In the genomic region with DNA sequence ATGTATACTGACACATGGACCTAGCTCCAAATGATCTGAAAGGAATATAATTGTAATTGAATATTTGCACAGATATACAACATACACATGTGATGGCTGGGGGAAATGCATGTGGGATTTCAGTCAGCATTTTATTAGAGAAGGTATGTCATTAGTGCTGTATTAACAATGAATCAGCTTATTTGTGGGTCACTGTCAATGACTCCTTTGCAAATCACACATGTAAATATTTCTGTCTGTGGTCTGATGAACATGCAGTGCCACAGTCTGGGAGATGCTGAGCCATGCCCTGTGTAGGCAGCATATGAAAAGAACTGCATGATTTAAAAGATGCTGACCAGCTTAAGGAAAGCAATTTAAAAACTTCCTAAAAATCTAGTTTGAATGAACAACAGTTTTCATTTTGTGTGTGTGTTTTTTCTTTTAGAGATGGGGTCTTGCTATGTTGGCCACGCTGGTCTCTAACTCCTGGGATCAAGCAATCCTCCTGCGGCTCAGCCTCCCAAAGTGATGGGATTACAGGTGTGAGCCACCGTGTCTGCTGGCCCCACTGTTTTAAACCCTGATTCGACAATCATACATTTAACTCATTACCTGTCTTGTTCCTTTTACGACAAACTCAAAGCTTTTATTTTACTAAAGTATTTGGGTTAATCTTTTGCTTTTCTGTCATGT, we compare ENCODE assay signal across 8 cellular contexts. TPM values are rescaled to one million over a fixed set of nuclear protein-coding genes. Genes with fewer than 3 reads are reported as not detected.
DNase-seq lines count a peak whose midpoint lies in the region; ATAC-seq and TF ChIP-seq lines count a peak whose summit lies in the region.

No MANE protein-coding gene starts in this region.

- no peak for DNase-seq in activated CD8-positive, alpha-beta T cell treated with anti-CD3 and anti-CD28 coated beads, Interleukin-2, amount 10 ng/mL, durations not matched to agents 7 days and 5 days
- no peak for DNase-seq in fibroblast of villous mesenchyme (ENCODE audit: low read depth)
- peak; percentile 44 for DNase-seq in sigmoid colon
- DNase-seq in tibial artery, result no peak

- H3K27me3 ChIP-seq in HUES6 (ENCODE audit: control insufficient read depth, insufficient read depth, low read length) (peaks cover 41% of the 10 kb centered on the region), sigmoid colon (no peaks in the 10 kb centered on the region), tibial artery (peaks cover 0 to 21% of the 10 kb centered on the region in 2 donors)

- intact Hi-C loops in sigmoid colon (cut with DNase I), result loop anchor here (5.0 kb wide), 2 partner anchors 35 to 130 kb away; no protein-coding TSS in a partner anchor
- intact Hi-C loops in tibial artery (cut with DNase I; ENCODE audit: low total_unique reads), result loop anchor here (10.0 kb wide), 1 partner anchor 127 kb away; no protein-coding TSS in a partner anchor

- peak overlapping the region; percentile 51 for H3K4me3 Mint-ChIP-seq in activated CD8-positive, alpha-beta T cell treated with anti-CD3 and anti-CD28 coated beads, Interleukin-2, amount 10 ng/mL, durations not matched to agents 7 days and 5 days

- TF ChIP-seq POLR2A in sigmoid colon (IDR thresholded peaks at IDR 0.05), result no peak

- CTCF ChIA-PET in activated CD8-positive, alpha-beta T cell treated with anti-CD3 and anti-CD28 coated beads, Interleukin-2, amount 10 ng/mL, durations not matched to agents 7 days and 5 days (lab: Charles Lee), result interaction anchor here (0.6 to 6.3 kb wide), 5 partner anchors 9 to 393 kb away, joined by 3 to 39 read pairs (median 5); no protein-coding TSS in a partner anchor

- peaks cover 26% of the 10 kb centered on the region for H3K4me1 ChIP-seq in HUES6 (ENCODE audit: control insufficient read depth, insufficient read depth, low read length)
- H3K4me1 ChIP-seq in sigmoid colon, result peaks cover 0 to 13% (median 9%) of the 10 kb centered on the region in 4 donors
- H3K4me1 ChIP-seq in tibial artery, result peaks cover 0 to 14% (median 3%) of the 10 kb centered on the region in 4 donors

- H3K9me3 ChIP-seq in HUES6 (ENCODE audit: control insufficient read depth, insufficient read depth, low read depth, low read length) (no peaks in the 10 kb centered on the region), sigmoid colon (no peaks in the 10 kb centered on the region), tibial artery (no peaks in the 10 kb centered on the region)

- no peaks in the 10 kb centered on the region for H3K36me3 Mint-ChIP-seq in activated CD8-positive, alpha-beta T cell treated with anti-CD3 and anti-CD28 coated beads, Interleukin-2, amount 10 ng/mL, durations not matched to agents 7 days and 5 days (ENCODE audit: low read depth)

- no peak for TF ChIP-seq EP300 in sigmoid colon (IDR thresholded peaks at IDR 0.05)

- no peak overlapping the region for H3K27ac Mint-ChIP-seq in activated CD8-positive, alpha-beta T cell treated with anti-CD3 and anti-CD28 coated beads, Interleukin-2, amount 10 ng/mL, durations not matched to agents 7 days and 5 days

- TF ChIP-seq CTCF in fibroblast of villous mesenchyme (IDR thresholded peaks at IDR 0.05; ENCODE audit: insufficient read depth, low read depth, low read length) (no peak), sigmoid colon (IDR thresholded peaks at IDR 0.05) (no peak), tibial artery (IDR thresholded peaks at IDR 0.05) (no peak)

- no peak for ATAC-seq in activated CD8-positive, alpha-beta T cell treated with anti-CD3 and anti-CD28 coated beads, Interleukin-2, amount 10 ng/mL, durations not matched to agents 7 days and 5 days
- ATAC-seq in HG03135 (IDR thresholded peaks at IDR 0.05; ENCODE audit: unreplicated experiment) (no peak), GM18868 (IDR thresholded peaks at IDR 0.05; ENCODE audit: unreplicated experiment) (no peak), GM18873 (IDR thresholded peaks at IDR 0.05; ENCODE audit: low FRiP score, unreplicated experiment) (no peak)

- H3K4me3 ChIP-seq in HUES6 (ENCODE audit: low read depth, low read length) (peak overlapping the region; percentile 87), fibroblast of villous mesenchyme (ENCODE audit: low read depth, low read length) (peak overlapping the region; percentile 79), sigmoid colon (peak overlapping the region in 2 of 4 donors; percentile 77 to 87), tibial artery (no peak overlapping the region)

- H3K27me3 Mint-ChIP-seq in activated CD8-positive, alpha-beta T cell treated with anti-CD3 and anti-CD28 coated beads, Interleukin-2, amount 10 ng/mL, durations not matched to agents 7 days and 5 days (ENCODE audit: low read depth), result peaks cover 19% of the 10 kb centered on the region

- no peak overlapping the region for H3K27ac ChIP-seq in HUES6 (ENCODE audit: low read depth, low read length)
- H3K27ac ChIP-seq in sigmoid colon, result no peak overlapping the region
- no peak overlapping the region for H3K27ac ChIP-seq in tibial artery

- peaks cover 9% of the 10 kb centered on the region for H3K4me1 Mint-ChIP-seq in activated CD8-positive, alpha-beta T cell treated with anti-CD3 and anti-CD28 coated beads, Interleukin-2, amount 10 ng/mL, durations not matched to agents 7 days and 5 days (ENCODE audit: low read depth)

- POLR2A ChIA-PET in activated CD8-positive, alpha-beta T cell treated with anti-CD3 and anti-CD28 coated beads, Interleukin-2, amount 10 ng/mL, durations not matched to agents 7 days and 5 days (lab: Charles Lee), result no interaction called here

- no peak overlapping the region for H3K9ac ChIP-seq in HUES6 (ENCODE audit: low read length)

- no peaks in the 10 kb centered on the region for H3K9me3 Mint-ChIP-seq in activated CD8-positive, alpha-beta T cell treated with anti-CD3 and anti-CD28 coated beads, Interleukin-2, amount 10 ng/mL, durations not matched to agents 7 days and 5 days (ENCODE audit: insufficient read depth)

- WGBS in sigmoid colon, 2 donors, result 56 to 87% methylated on average over 5 of the region's 5 CpGs

- H3K36me3 ChIP-seq in HUES6 (ENCODE audit: control insufficient read depth, insufficient read depth, low read length) (no peaks in the 10 kb centered on the region), sigmoid colon (no peaks in the 10 kb centered on the region), tibial artery (no peaks in the 10 kb centered on the region)

RNA-seq across cellular contexts. Expression of a gene that starts 0.8 kb away (rescaled TPM):
- 1 to 10 TPM in 1 of 2 experiments, under 1 TPM in 1; 0.86 to 1.4 TPM for total RNA-seq in activated CD8-positive, alpha-beta T cell treated with anti-CD3 and anti-CD28 coated beads, Interleukin-2, amount 10 ng/mL, durations not matched to agents 7 days and 5 days
- total RNA-seq in fibroblast of villous mesenchyme (3.2 and 6.0 TPM in 2 replicates), sigmoid colon (1 to 10 TPM; 2.2 to 4.2 (median 3.2) TPM)
- 10 to 100 TPM; 21.8 to 29.6 (median 22.8) TPM for polyA plus RNA-seq in sigmoid colon

Comparison
In these comparisons a context has a peak if more than half of its experiments do, and no peak if none do; other contexts are left out.
1. H3K4me3 ChIP-seq: peak in HUES6 (single experiment) and fibroblast of villous mesenchyme (single experiment); none in tibial artery (0 of 2).